Comparison of ENCODE assay signal across 19 cellular contexts in genomic region chr6:166595061-166595780, GRCh38. TPM values are rescaled to one million over a fixed set of nuclear protein-coding genes. Genes with fewer than 3 reads are reported as not detected.
DNase-seq lines count a peak whose midpoint lies in the region; ATAC-seq and TF ChIP-seq lines count a peak whose summit lies in the region.
"Had no signal": no experiment of that assay in that cellular context is flagged by ENCODE, and none has a peak within 500 bp of the region (broad histone marks: within the 10 kb centered on the region; RNA-seq: fewer than 3 reads in every experiment).

No MANE protein-coding gene starts in this region.

- H3K27me3 ChIP-seq in transverse colon, result no peaks in the 10 kb centered on the region
- no peaks in the 10 kb centered on the region for H3K27me3 ChIP-seq in left lung
- H3K27me3 ChIP-seq: cardiac muscle cell, neural progenitor cell, SJCRH30, upper lobe of right lung had no signal

- H3K36me3 Mint-ChIP-seq in activated CD8-positive, alpha-beta memory T cell treated with anti-CD3 and anti-CD28 coated beads, Interleukin-2, amount 10 ng/mL, durations not matched to agents 7 days and 5 days, result no peaks in the 10 kb centered on the region

- in situ Hi-C loops in astrocyte of the spinal cord (cut with HindIII; ENCODE audit: low sequenced_read_pairs), result no loop called here
- in situ Hi-C loops in transverse colon (cut with MboI; ENCODE audit: low pct_ligation_motif_present in 1 of 4, low pct_unique_long_range_greater_than_20kb in 1 of 4, low sequenced_read_pairs in 3 of 4), result no loop called here

- H3K4me3 Mint-ChIP-seq in activated CD8-positive, alpha-beta memory T cell treated with anti-CD3 and anti-CD28 coated beads, Interleukin-2, amount 10 ng/mL, durations not matched to agents 7 days and 5 days, result no peak overlapping the region
- H3K4me3 Mint-ChIP-seq: activated T-helper 1 cell treated with anti-CD3 and anti-CD28 coated beads, Interleukin-12 subunit alpha, Interleukin-12 subunit beta, Interleukin-2, Interleukin-4 antibody, amounts not matched to agents 30 ng/mL and 10 ng/mL and 1 ng/mL, durations not matched to agents 14 hours and 24 hours and 36 hours; H9; neural progenitor cell had no signal

- WGBS in transverse colon (ENCODE audit: low coverage in 1 of 2), 2 donors, result 92 to 93% methylated on average over 8 to 13 of the region's 13 CpGs

- peak; percentile 11 for DNase-seq in activated CD8-positive, alpha-beta memory T cell treated with anti-CD3 and anti-CD28 coated beads, Interleukin-2, amount 10 ng/mL, durations not matched to agents 7 days and 5 days
- no peak for DNase-seq in activated CD8-positive, alpha-beta memory T cell treated with anti-CD3 and anti-CD28 coated beads, Interleukin-2, amount 50 U/mL, for 48 hours
- DNase-seq in astrocyte of the spinal cord (ENCODE audit: low read depth, low spot score) (peak; percentile 90), glomerular visceral epithelial cell (ENCODE audit: extremely low spot score) (peak; percentile 87), transverse colon (no peak), left lung (no peak), SKM-1 treated with dmso at 0.1 percent for 144 hours (lab: John Stamatoyannopoulos, UW; ENCODE audit: unreplicated experiment) (no peak)
- DNase-seq: 8988T; activated CD4-positive, CD25-positive, alpha-beta regulatory T cell; DMS 273 treated with DMSO at 0.1 percent for 48 hours; H9; kidney; NCI-H1694; SJCRH30; upper lobe of right lung had no signal

- H3K9me3 ChIP-seq in transverse colon (no peaks in the 10 kb centered on the region), left lung (no peaks in the 10 kb centered on the region)
- H3K9me3 ChIP-seq: SJCRH30, upper lobe of right lung had no signal

- H3K4me1 Mint-ChIP-seq in activated CD8-positive, alpha-beta memory T cell treated with anti-CD3 and anti-CD28 coated beads, Interleukin-2, amount 10 ng/mL, durations not matched to agents 7 days and 5 days, result no peaks in the 10 kb centered on the region

- no peaks in the 10 kb centered on the region for H3K9me3 Mint-ChIP-seq in activated CD8-positive, alpha-beta memory T cell treated with anti-CD3 and anti-CD28 coated beads, Interleukin-2, amount 10 ng/mL, durations not matched to agents 7 days and 5 days (ENCODE audit: low read depth)
- H3K9me3 Mint-ChIP-seq: activated T-helper 1 cell treated with anti-CD3 and anti-CD28 coated beads, Interleukin-12 subunit alpha, Interleukin-12 subunit beta, Interleukin-2, Interleukin-4 antibody, amounts not matched to agents 30 ng/mL and 10 ng/mL and 1 ng/mL, durations not matched to agents 14 hours and 24 hours and 36 hours; H9 had no signal

- TF ChIP-seq POLR2A in transverse colon (IDR thresholded peaks at IDR 0.05), result no peak

- H3K4me1 ChIP-seq in transverse colon (peaks cover 0 to 7% (median 3%) of the 10 kb centered on the region in 4 donors), left lung (peaks cover 14 to 42% of the 10 kb centered on the region in 2 donors)
- H3K4me1 ChIP-seq: SJCRH30 had no signal

- TF ChIP-seq CTCF in astrocyte of the spinal cord (IDR thresholded peaks at IDR 0.05; ENCODE audit: low read depth, low read length), result no peak
- no peak for TF ChIP-seq CTCF in transverse colon (IDR thresholded peaks at IDR 0.05)
- no peak for TF ChIP-seq CTCF in left lung (IDR thresholded peaks at IDR 0.05)

- no peak overlapping the region for H3K27ac Mint-ChIP-seq in activated CD8-positive, alpha-beta memory T cell treated with anti-CD3 and anti-CD28 coated beads, Interleukin-2, amount 10 ng/mL, durations not matched to agents 7 days and 5 days
- H3K27ac Mint-ChIP-seq: activated T-helper 1 cell treated with anti-CD3 and anti-CD28 coated beads, Interleukin-12 subunit alpha, Interleukin-12 subunit beta, Interleukin-2, Interleukin-4 antibody, amounts not matched to agents 30 ng/mL and 10 ng/mL and 1 ng/mL, durations not matched to agents 14 hours and 24 hours and 36 hours; H9; neural progenitor cell had no signal

- H3K27ac ChIP-seq in transverse colon (peak overlapping the region; percentile 9 to 50 (median 30)), left lung (peak overlapping the region in 1 of 2 donors; percentile 81)
- H3K27ac ChIP-seq: cardiac muscle cell, neural progenitor cell, SJCRH30, upper lobe of right lung had no signal

- no peaks in the 10 kb centered on the region for H3K36me3 ChIP-seq in transverse colon
- no peaks in the 10 kb centered on the region for H3K36me3 ChIP-seq in left lung
- H3K36me3 ChIP-seq: cardiac muscle cell, neural progenitor cell, SJCRH30, upper lobe of right lung had no signal

- no peak for TF ChIP-seq EP300 in transverse colon (IDR thresholded peaks at IDR 0.05; ENCODE audit: low read depth)

- H3K4me3 ChIP-seq in astrocyte of the spinal cord (ENCODE audit: low read depth, low read length), result no peak overlapping the region
- no peak overlapping the region for H3K4me3 ChIP-seq in transverse colon
- H3K4me3 ChIP-seq in left lung, result no peak overlapping the region
- H3K4me3 ChIP-seq: cardiac muscle cell, neural progenitor cell, SJCRH30, upper lobe of right lung had no signal

- no peak for ATAC-seq in activated CD8-positive, alpha-beta memory T cell treated with anti-CD3 and anti-CD28 coated beads, Interleukin-2, amount 10 ng/mL, durations not matched to agents 7 days and 5 days
- ATAC-seq in left lung (no peak), GM18519 (IDR thresholded peaks at IDR 0.05; ENCODE audit: low FRiP score, unreplicated experiment) (no peak)
- ATAC-seq: upper lobe of right lung had no signal

- intact Hi-C loops in transverse colon (cut with DNase I; ENCODE audit: low total_unique reads) (no loop called here), left lung (cut with DNase I) (no loop called here)

- CTCF ChIA-PET in activated CD8-positive, alpha-beta memory T cell treated with anti-CD3 and anti-CD28 coated beads, Interleukin-2, amount 10 ng/mL, durations not matched to agents 7 days and 5 days (lab: Charles Lee), result no interaction called here

- H3K27me3 Mint-ChIP-seq in activated CD8-positive, alpha-beta memory T cell treated with anti-CD3 and anti-CD28 coated beads, Interleukin-2, amount 10 ng/mL, durations not matched to agents 7 days and 5 days, result no peaks in the 10 kb centered on the region

RNA-seq across cellular contexts. Expression of gene RAMACL, which starts 8.7 kb away (rescaled TPM):
- total RNA-seq in activated CD8-positive, alpha-beta memory T cell treated with anti-CD3 and anti-CD28 coated beads, Interleukin-2, amount 10 ng/mL, durations not matched to agents 7 days and 5 days, result under 1 TPM; 0.14 to 0.29 TPM
- total RNA-seq in transverse colon (1 to 10 TPM in 2 of 4 donors, under 1 TPM in 1, not detected in 1; 0.95 to 1.2 (median 1.2) TPM), left lung (1 to 10 TPM; 3.2 to 6.0 TPM)

RNA-seq across cellular contexts. Expression of gene RPS6KA2, which starts 31.8 kb away (rescaled TPM):
- 1 to 10 TPM; 4.5 to 5.4 TPM for total RNA-seq in activated CD8-positive, alpha-beta memory T cell treated with anti-CD3 and anti-CD28 coated beads, Interleukin-2, amount 10 ng/mL, durations not matched to agents 7 days and 5 days
- total RNA-seq in transverse colon, result 10 to 100 TPM in 3 of 4 donors, 1 to 10 TPM in 1; 9.6 to 41.1 (median 15.4) TPM
- 100 to 1,000 TPM; 126 to 160 TPM for total RNA-seq in left lung

Comparison
In these comparisons a context has a peak if more than half of its experiments do, and no peak if none do; other contexts are left out.
1. DNase-seq: peak in activated CD8-positive, alpha-beta memory T cell treated with anti-CD3 and anti-CD28 coated beads, Interleukin-2, amount 10 ng/mL, durations not matched to agents 7 days and 5 days (single experiment), astrocyte of the spinal cord (single experiment) and glomerular visceral epithelial cell (single experiment); none in activated CD8-positive, alpha-beta memory T cell treated with anti-CD3 and anti-CD28 coated beads, Interleukin-2, amount 50 U/mL, for 48 hours (single experiment), transverse colon (single experiment), left lung (0 of 2) and SKM-1 treated with dmso at 0.1 percent for 144 hours (single experiment).